Comparison of ENCODE assay signal across 15 cellular contexts in the genomic region with DNA sequence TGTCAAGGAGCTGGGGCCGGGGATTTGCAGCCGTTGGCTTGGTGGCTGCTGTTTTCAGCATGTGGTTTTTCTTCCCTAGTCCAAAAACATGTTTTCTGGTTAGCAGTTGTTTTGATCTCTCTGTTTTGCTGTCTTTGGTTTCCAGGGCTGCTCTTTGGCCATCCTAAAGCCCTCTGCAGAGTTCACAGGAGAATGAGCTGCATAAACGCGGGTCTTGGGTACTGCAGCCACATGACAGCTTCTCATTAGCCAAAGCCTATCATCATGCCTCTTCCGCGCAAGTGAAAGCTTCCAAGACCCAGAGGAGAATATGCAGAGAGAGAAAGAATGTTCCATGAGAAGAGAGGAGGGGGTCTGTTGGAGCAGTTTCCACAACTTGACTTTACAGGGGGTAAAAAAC.
DNase-seq lines count a peak whose midpoint lies in the region; ATAC-seq and TF ChIP-seq lines count a peak whose summit lies in the region.
"Had no signal": no experiment of that assay in that cellular context is flagged by ENCODE, and none has a peak within 500 bp of the region (broad histone marks: within the 10 kb centered on the region; RNA-seq: fewer than 3 reads in every experiment).

No MANE protein-coding gene starts in this region.

- H3K4me3 ChIP-seq in BLaER1 (no peak overlapping the region), right lobe of liver (no peak overlapping the region), gastroesophageal sphincter (no peak overlapping the region)
- H3K4me3 ChIP-seq: GM23338 had no signal

- TF ChIP-seq POLR2A in right lobe of liver (IDR thresholded peaks at IDR 0.05): no peak
- TF ChIP-seq POLR2A in gastroesophageal sphincter (IDR thresholded peaks at IDR 0.05): no peak

- H4K20me1 ChIP-seq in BLaER1: no peaks in the 10 kb centered on the region

- no peaks in the 10 kb centered on the region for H3K4me1 ChIP-seq in BLaER1
- H3K4me1 ChIP-seq in right lobe of liver: no peaks in the 10 kb centered on the region
- no peaks in the 10 kb centered on the region for H3K4me1 ChIP-seq in gastroesophageal sphincter

- intact Hi-C loops in right lobe of liver (cut with DNase I): no loop called here

- TF ChIP-seq CTCF in right lobe of liver (IDR thresholded peaks at IDR 0.05) (no peak), gastroesophageal sphincter (IDR thresholded peaks at IDR 0.05) (no peak)

- no peak for TF ChIP-seq EP300 in gastroesophageal sphincter (IDR thresholded peaks at IDR 0.05)

- peak overlapping the region; percentile 1; the same call in 1 of the 2 replicates for H3K4me2 ChIP-seq in BLaER1
- H3K4me2 ChIP-seq: GM23338 had no signal

- H3K9me3 ChIP-seq in BLaER1 (no peaks in the 10 kb centered on the region), right lobe of liver (no peaks in the 10 kb centered on the region), gastroesophageal sphincter (no peaks in the 10 kb centered on the region)
- H3K9me3 ChIP-seq: BE2C had no signal

- H3K27me3 ChIP-seq in BLaER1: no peaks in the 10 kb centered on the region
- H3K27me3 ChIP-seq in right lobe of liver: no peaks in the 10 kb centered on the region
- H3K27me3 ChIP-seq in gastroesophageal sphincter: no peaks in the 10 kb centered on the region
- H3K27me3 ChIP-seq: BE2C had no signal

- no peaks in the 10 kb centered on the region for H3K36me3 ChIP-seq in BLaER1
- no peaks in the 10 kb centered on the region for H3K36me3 ChIP-seq in right lobe of liver
- H3K36me3 ChIP-seq in gastroesophageal sphincter: no peaks in the 10 kb centered on the region
- H3K36me3 ChIP-seq: BE2C had no signal

- no peak overlapping the region for H3K9ac ChIP-seq in BLaER1

- H3K27ac ChIP-seq in BLaER1 (no peak overlapping the region), caudate nucleus (ENCODE audit: low read depth, low read length) (peak overlapping the region; percentile 26), right lobe of liver (no peak overlapping the region), gastroesophageal sphincter (no peak overlapping the region)
- H3K27ac ChIP-seq: C4-2B had no signal

- WGBS in right lobe of liver (ENCODE audit: insufficient coverage, low coverage, low lambda C conversion rate, missing lambda C conversion rate): 38% methylated on average over 4 of the region's 6 CpGs
- 63% methylated on average over 4 of the region's 6 CpGs; no CpG with 5 or more reads in 1 of the 2 donors for WGBS in gastroesophageal sphincter (ENCODE audit: low coverage in 1 of 2), 2 donors

- ATAC-seq in right lobe of liver (no peak), gastroesophageal sphincter (no peak)
- ATAC-seq: GM23338 had no signal

- DNase-seq in caudate nucleus (lab: John Stamatoyannopoulos, UW) (peak in 2 of 61 donors; percentile 10 to 22), myocyte (ENCODE audit: low read depth) (peak; percentile 22), right lobe of liver (no peak), DMS153 (lab: John Stamatoyannopoulos, UW) (no peak)
- DNase-seq: BE2C; Calu3; CD4-positive, alpha-beta memory T cell; DMS53; DND-41; EL; HCEC 1CT had no signal
